Comparison of ENCODE assay signal across 8 cellular contexts in genomic region chr1:28232558-28233263, GRCh38. TPM values are rescaled to one million over a fixed set of nuclear protein-coding genes. Genes with fewer than 3 reads are reported as not detected.
A peak's percentile ranks its signal among the peaks of the same experiment; 100 is the strongest.
DNase-seq lines count a peak whose midpoint lies in the region; ATAC-seq and TF ChIP-seq lines count a peak whose summit lies in the region.

DNAJC8 (minus strand) TSS chr1:28233029; CDS start chr1:28232998, 31 bp downstream.

- no peak for TF ChIP-seq CTCF in A673 (conservative IDR thresholded peaks at IDR 0.05; ENCODE audit: low read depth, low read length)
- no peak for TF ChIP-seq CTCF in choroid plexus epithelial cell (conservative IDR thresholded peaks at IDR 0.05; ENCODE audit: low read depth, low read length)

- H3K4me3 ChIP-seq in A673 (ENCODE audit: low read depth, low read length, poor library complexity, severe bottlenecking) (peak within 1 kb of the TSS; percentile 79), choroid plexus epithelial cell (ENCODE audit: low read depth, low read length) (peak within 1 kb of the TSS; percentile 99)

- POLR2A ChIA-PET in A673 (lab: Charles Lee; ENCODE audit: low non-redundant PET): no interaction called here

- intact Hi-C loops in A673 (cut with micrococcal nuclease; ENCODE audit: unreplicated experiment): no loop called here

- no peaks in the 10 kb centered on the region for H3K27me3 ChIP-seq in A673 (replicated peaks; ENCODE audit: insufficient read depth, low read depth, low read length, poor library complexity)

- ATAC-seq in GM18909 (IDR thresholded peaks at IDR 0.05; ENCODE audit: poor library complexity, unreplicated experiment): peak; percentile 67
- ATAC-seq in HG03378 (IDR thresholded peaks at IDR 0.05; ENCODE audit: unreplicated experiment): peak; percentile 46

- peaks cover 5% of the 10 kb centered on the region for H3K4me1 ChIP-seq in A673 (ENCODE audit: insufficient read depth, low read length, poor library complexity, severe bottlenecking)

- H3K9me3 ChIP-seq in A673 (ENCODE audit: low read depth, low read length, poor library complexity, severe bottlenecking): no peaks in the 10 kb centered on the region

- BruUV-seq in A673 (replicated peaks; lab: Mats Ljungman, UMichigan): TSS peak; percentile 72

- DNase-seq in A673 (ENCODE audit: low spot score) (peak; percentile 97), NCI-H526 (lab: John Stamatoyannopoulos, UW) (peak; percentile 89 to 97), choroid plexus epithelial cell (ENCODE audit: low read depth) (peak; percentile 94), kidney glomerular epithelial cell (lab: John Stamatoyannopoulos, UW) (peak; percentile 92)
- DNase-seq in activated CD4-positive, alpha-beta T cell treated with anti-CD3 and anti-CD28 coated beads for 4 hours: peak; percentile 95 to 96
- peak; percentile 89 to 96 for DNase-seq in stimulated activated CD4-positive, alpha-beta T cell treated with anti-CD3 and anti-CD28 coated beads, Interleukin-15, amount 100 ng/mL, for 48 hours (ENCODE audit: low read depth in 2 of 2)

- CTCF ChIA-PET in A673 (lab: Charles Lee): no interaction called here

- peaks cover 20% of the 10 kb centered on the region for H3K36me3 ChIP-seq in A673 (ENCODE audit: insufficient read depth, low read length, poor library complexity, severe bottlenecking)

- H3K27ac ChIP-seq in A673 (ENCODE audit: low read depth, low read length, poor library complexity, severe bottlenecking): peak within 1 kb of the TSS; percentile 82

RNA-seq across cellular contexts. Expression of gene DNAJC8, which starts in this region (rescaled TPM):
- total RNA-seq in A673 (2021): 134 and 135 TPM in 2 replicates

Comparison
In these comparisons a context has a peak if more than half of its experiments do, and no peak if none do; other contexts are left out.
1. Peak in every context shown above with its lines: DNase-seq, ATAC-seq, H3K4me3 ChIP-seq and H3K27ac ChIP-seq.